Comparison of ENCODE assay signal across 14 cellular contexts in the genomic region with DNA sequence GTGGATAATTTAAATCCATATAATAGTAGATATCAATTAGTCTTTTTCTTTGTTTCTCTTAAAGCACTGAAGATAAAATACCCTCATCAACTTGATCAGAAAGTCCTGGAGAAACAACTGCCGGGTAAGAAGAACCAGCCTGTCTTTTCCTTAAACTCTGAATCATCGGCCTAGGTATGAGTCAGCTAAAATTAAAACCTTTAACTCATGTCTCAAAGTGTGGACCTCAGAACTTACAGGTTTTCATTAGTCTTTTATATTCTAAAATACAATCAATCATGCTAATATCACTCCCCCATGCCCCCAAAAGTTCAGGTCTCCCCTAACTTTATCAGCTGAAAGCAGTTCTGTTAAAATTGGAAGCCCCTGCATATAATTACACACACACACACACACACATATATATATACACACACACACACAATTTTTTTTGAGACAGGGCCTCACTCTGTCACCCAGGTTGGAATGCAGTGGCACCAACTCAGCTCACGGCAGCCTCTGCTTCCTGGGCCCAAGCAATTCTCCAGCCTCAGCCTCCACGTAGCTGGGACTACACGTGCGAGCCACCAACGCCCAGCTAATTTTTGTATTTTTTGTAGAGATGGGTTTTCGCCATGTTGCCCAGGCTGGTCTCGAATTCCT.
DNase-seq lines count a peak whose midpoint lies in the region; ATAC-seq, FAIRE-seq and TF ChIP-seq lines count a peak whose summit lies in the region.
"Had no signal": no experiment of that assay in that cellular context is flagged by ENCODE, and none has a peak within 500 bp of the region (broad histone marks: within the 10 kb centered on the region; RNA-seq: fewer than 3 reads in every experiment).

No MANE protein-coding gene starts in this region.

- no peaks in the 10 kb centered on the region for H3K9me3 ChIP-seq in PC-9 (ENCODE audit: insufficient read depth, low read depth)
- no peaks in the 10 kb centered on the region for H3K9me3 ChIP-seq in kidney (ENCODE audit: control insufficient read depth in 1 of 2, low read length in 2 of 2)
- H3K9me3 ChIP-seq: adrenal gland, heart left ventricle, neutrophil had no signal

- peaks cover 26% of the 10 kb centered on the region for H3F3A ChIP-seq in PC-9 (ENCODE audit: insufficient read depth, low read depth)

- peak; percentile 28 for DNase-seq in DMS53 (lab: John Stamatoyannopoulos, UW)
- no peak for DNase-seq in DMS53 treated with DMSO at 0.1 percent for 48 hours (lab: John Stamatoyannopoulos, UW; ENCODE audit: unreplicated experiment)
- DNase-seq in PC-9 = peak; percentile 3 to 67
- DNase-seq in epithelial cell of prostate (ENCODE audit: low read depth, low spot score) = no peak
- DNase-seq in renal cortical epithelial cell (ENCODE audit: low read depth) = peak; percentile 85
- DNase-seq in kidney = no peak
- DNase-seq: 8988T, heart left ventricle, NCI-H345 had no signal

- H3K4me3 ChIP-seq in PC-9 (no peak overlapping the region), kidney (ENCODE audit: low read length in 2 of 2) (no peak overlapping the region)
- H3K4me3 ChIP-seq: adrenal gland, heart left ventricle had no signal

- H3K27ac ChIP-seq in PC-9 (peak overlapping the region; percentile 80), epithelial cell of prostate (peak overlapping the region; percentile 65), kidney (ENCODE audit: low read depth in 2 of 2, low read length in 2 of 2) (no peak overlapping the region)
- H3K27ac ChIP-seq: heart left ventricle, neutrophil had no signal

- H3K27me3 ChIP-seq in PC-9 (ENCODE audit: insufficient read depth, low read depth) = no peaks in the 10 kb centered on the region
- H3K27me3 ChIP-seq: adrenal gland, heart left ventricle, neutrophil had no signal

- no peaks in the 10 kb centered on the region for H3K9me2 ChIP-seq in PC-9 (ENCODE audit: insufficient read depth)

- BruUV-seq in PC-9 (replicated peaks; lab: Mats Ljungman, UMichigan) = no TSS peak

- H3K4me1 ChIP-seq in PC-9 (replicated peaks; ENCODE audit: insufficient read depth) = peaks cover 18% of the 10 kb centered on the region
- H3K4me1 ChIP-seq in kidney (ENCODE audit: control insufficient read depth in 1 of 2, insufficient read depth in 1 of 2, low read depth in 1 of 2, low read length in 2 of 2) = no peaks in the 10 kb centered on the region
- H3K4me1 ChIP-seq: heart left ventricle had no signal

- no peak for TF ChIP-seq CTCF in PC-9 (conservative IDR thresholded peaks at IDR 0.05)
- TF ChIP-seq CTCF in kidney (IDR thresholded peaks at IDR 0.05; ENCODE audit: borderline replicate concordance, extremely low read depth, insufficient read depth) = no peak

- H3K4me2 ChIP-seq in PC-9 = peak overlapping the region; percentile 62

- no peak overlapping the region for H3K9ac ChIP-seq in kidney (ENCODE audit: low read length in 2 of 2)

- POLR2A ChIA-PET in PC-9 (lab: Charles Lee; ENCODE audit: unreplicated experiment) = no interaction called here

- peaks cover 23% of the 10 kb centered on the region for H3K36me3 ChIP-seq in PC-9 (ENCODE audit: low read depth)
- peaks cover 20 to 29% of the 10 kb centered on the region in 2 donors for H3K36me3 ChIP-seq in kidney (ENCODE audit: control insufficient read depth in 1 of 2, insufficient read depth in 2 of 2, low read length in 2 of 2)

- ATAC-seq in HG03571 (IDR thresholded peaks at IDR 0.05; ENCODE audit: unreplicated experiment) (no peak), GM21367 (IDR thresholded peaks at IDR 0.05; ENCODE audit: unreplicated experiment) (no peak)
- ATAC-seq: heart left ventricle had no signal

- intact Hi-C loops in PC-9 (cut with micrococcal nuclease; ENCODE audit: unreplicated experiment) (no loop called here), kidney (cut with DNase I) (no loop called here)

- no peaks in the 10 kb centered on the region for H4K20me1 ChIP-seq in PC-9 (ENCODE audit: insufficient read depth)

- no peak overlapping the region for H2AFZ ChIP-seq in PC-9

- no peaks in the 10 kb centered on the region for H3K79me2 ChIP-seq in PC-9 (ENCODE audit: low read depth)

- CTCF ChIA-PET in PC-9 (lab: Charles Lee) = interaction anchor here (0.5 kb wide), 1 partner anchor 19 kb away, joined by 4 read pairs; no protein-coding TSS in a partner anchor

- no peak for FAIRE-seq in kidney (lab: Jason Lieb, UNC)
- FAIRE-seq: GM12891 had no signal

Comparison
In these comparisons a context has a peak if more than half of its experiments do, and no peak if none do; other contexts are left out.
1. DNase-seq: peak in DMS53 (single experiment), PC-9 (2 of 2) and renal cortical epithelial cell (single experiment); none in DMS53 treated with DMSO at 0.1 percent for 48 hours (single experiment), epithelial cell of prostate (single experiment) and kidney (single experiment).
2. H3K27ac ChIP-seq: peak in PC-9 (single experiment) and epithelial cell of prostate (single experiment); none in kidney (0 of 2).